Comparison of ENCODE assay signal across 10 cellular contexts in genomic region chr3:42701371-42702065, GRCh38. TPM values are rescaled to one million over a fixed set of nuclear protein-coding genes. Genes with fewer than 3 reads are reported as not detected.
DNase-seq lines count a peak whose midpoint lies in the region; ATAC-seq, FAIRE-seq and TF ChIP-seq lines count a peak whose summit lies in the region.
"Had no signal": no experiment of that assay in that cellular context is flagged by ENCODE, and none has a peak within 500 bp of the region (broad histone marks: within the 10 kb centered on the region; RNA-seq: fewer than 3 reads in every experiment).

No MANE protein-coding gene starts in this region.

- H2AFZ ChIP-seq in HepG2 (ENCODE audit: low read length): no peak overlapping the region

- TF ChIP-seq EP300 in HepG2 (IDR thresholded peaks at IDR 0.05; ENCODE audit: low read depth in 2 of 2, low read length in 2 of 2): no peak
- 0 out of 2 replicates have a peak, but pooled peaks have one; percentile 22 for TF ChIP-seq EP300 in HepG2 (CRISPR knock-in tag; IDR thresholded peaks at IDR 0.05; ENCODE audit: borderline replicate concordance)

- no peak overlapping the region for H3K27ac ChIP-seq in HepG2 (ENCODE audit: extremely low read length, insufficient read depth, low read length)

- CTCF ChIA-PET in WTC11 (lab: Charles Lee) (interaction anchor here (0.6 to 2.5 kb wide), 8 partner anchors 10 to 165 kb away, joined by 3 to 13 read pairs (median 4); no protein-coding TSS in a partner anchor), HepG2 (lab: Yijun Ruan, JAX; ENCODE audit: low intra/inter-chr PET ratio, low total read pairs) (no interaction called here)

- peaks cover 3 to 8% of the 10 kb centered on the region in 2 experiments; a peak in 2 of 5 replicates for H3K27me3 ChIP-seq in HepG2 (ENCODE audit: control insufficient read depth in 1 of 2, insufficient read depth in 2 of 2, low read length in 2 of 2)

- H3K4me2 ChIP-seq in HepG2 (ENCODE audit: low read depth, low read length): no peak overlapping the region

- no peaks in the 10 kb centered on the region for H4K20me1 ChIP-seq in HepG2 (ENCODE audit: insufficient read depth, low read length)

- no peak overlapping the region for H3K27ac Mint-ChIP-seq in WTC11
- H3K27ac Mint-ChIP-seq: activated naive CD4-positive, alpha-beta T cell treated with anti-CD3 and anti-CD28 coated beads, Interleukin-2, amount 50 U/mL, for 24 hours had no signal

- intact Hi-C loops in HepG2 (cut with micrococcal nuclease; ENCODE audit: unreplicated experiment): loop anchor here (1.0 kb wide), 1 partner anchor 21 kb away; no protein-coding TSS in a partner anchor

- no peaks in the 10 kb centered on the region for H3K27me3 Mint-ChIP-seq in WTC11 (ENCODE audit: low read depth)
- H3K27me3 Mint-ChIP-seq: activated naive CD4-positive, alpha-beta T cell treated with anti-CD3 and anti-CD28 coated beads, Interleukin-2, amount 50 U/mL, for 24 hours had no signal

- H3K36me3 ChIP-seq in HepG2 (replicated peaks in 1 of 2; ENCODE audit: control insufficient read depth in 1 of 2, insufficient read depth in 2 of 2, low read length in 2 of 2): no peaks in the 10 kb centered on the region

- DNase-seq in AG20443 (ENCODE audit: low spot score): peak; percentile 82
- peak; percentile 94 for DNase-seq in HuH-7.5 (ENCODE audit: low spot score)
- peak; percentile 82 for DNase-seq in WTC11 (ENCODE audit: low spot score)
- DNase-seq in cardiac fibroblast (ENCODE audit: low read depth in 2 of 2): peak; percentile 32 to 42
- DNase-seq in HepG2 (ENCODE audit: low spot score): peak; percentile 27
- DNase-seq in stimulated activated CD4-positive, alpha-beta T cell treated with anti-CD3 and anti-CD28 coated beads, TNF-alpha, amount 100 ng/mL, for 4 hours (ENCODE audit: low read depth in 3 of 3): peak in 2 of 3 experiments; percentile 7 to 20

- 28% methylated on average over 8 of the region's 15 CpGs for WGBS in HepG2 (ENCODE audit: low lambda C conversion rate)

- H3K9ac ChIP-seq in HepG2 (ENCODE audit: insufficient read depth, low read depth, low read length): no peak overlapping the region

- in situ Hi-C loops in HepG2 (cut with HindIII; ENCODE audit: extremely low pct_ligation_motif_present, low pct_unique_long_range_greater_than_20kb): no loop called here

- TF ChIP-seq CTCF in WTC11 (IDR thresholded peaks at IDR 0.05) (no peak), cardiac fibroblast (IDR thresholded peaks at IDR 0.05; ENCODE audit: low read depth, low read length) (no peak), HepG2 (CRISPR knock-in tag; IDR thresholded peaks at IDR 0.05) (no peak)

- no peak for FAIRE-seq in HepG2 (lab: Jason Lieb, UNC)
- FAIRE-seq: G401.6 had no signal

- TF ChIP-seq POLR2A in HepG2 (IDR thresholded peaks at IDR 0.05; ENCODE audit: insufficient read depth in 1 of 2, low read depth in 2 of 2, low read length in 2 of 2): no peak

- H3K9me3 Mint-ChIP-seq in WTC11: no peaks in the 10 kb centered on the region
- H3K9me3 Mint-ChIP-seq: activated naive CD4-positive, alpha-beta T cell treated with anti-CD3 and anti-CD28 coated beads, Interleukin-2, amount 50 U/mL, for 24 hours had no signal

- no peaks in the 10 kb centered on the region for H3K4me1 ChIP-seq in HepG2 (ENCODE audit: insufficient read depth, low read length)

- H3K79me2 ChIP-seq in HepG2 (ENCODE audit: insufficient read depth, low read length): no peaks in the 10 kb centered on the region

- no peaks in the 10 kb centered on the region for H3K9me3 ChIP-seq in HepG2 (ENCODE audit: low read length)

- POLR2A ChIA-PET in WTC11 (lab: Charles Lee): no interaction called here
- POLR2A ChIA-PET in HepG2 (lab: Yijun Ruan, JAX): interaction anchor here (0.8 kb wide), 1 partner anchor 13 kb away, joined by 3 read pairs; no protein-coding TSS in a partner anchor

- H3K4me3 ChIP-seq in cardiac fibroblast (replicated peaks in 1 of 2; ENCODE audit: low read depth in 2 of 2, low read length in 2 of 2) (no peak overlapping the region), HepG2 (replicated peaks in 1 of 3; ENCODE audit: insufficient read depth in 1 of 3, low read depth in 2 of 3, low read length in 3 of 3) (no peak overlapping the region)

- ATAC-seq in WTC11 (peak; percentile 93), HepG2 (peak; percentile 84), GM21360 (IDR thresholded peaks at IDR 0.05; ENCODE audit: unreplicated experiment) (no peak), HG03571 (IDR thresholded peaks at IDR 0.05; ENCODE audit: unreplicated experiment) (no peak)

- no peak overlapping the region for H3K4me3 Mint-ChIP-seq in WTC11
- H3K4me3 Mint-ChIP-seq: activated naive CD4-positive, alpha-beta T cell treated with anti-CD3 and anti-CD28 coated beads, Interleukin-2, amount 50 U/mL, for 24 hours had no signal

- no peaks in the 10 kb centered on the region for H3K36me3 Mint-ChIP-seq in WTC11
- H3K36me3 Mint-ChIP-seq: activated naive CD4-positive, alpha-beta T cell treated with anti-CD3 and anti-CD28 coated beads, Interleukin-2, amount 50 U/mL, for 24 hours had no signal

- TF ChIP-seq RAD21 in HepG2 (CRISPR knock-in tag; IDR thresholded peaks at IDR 0.05): no peak

- peaks cover 8% of the 10 kb centered on the region for H3K4me1 Mint-ChIP-seq in WTC11
- H3K4me1 Mint-ChIP-seq: activated naive CD4-positive, alpha-beta T cell treated with anti-CD3 and anti-CD28 coated beads, Interleukin-2, amount 50 U/mL, for 24 hours had no signal

- BruUV-seq in HepG2 (replicated peaks; lab: Mats Ljungman, UMichigan): no TSS peak

RNA-seq across cellular contexts. Expression of gene HHATL, which starts 1.1 kb away (rescaled TPM):
- total RNA-seq in WTC11 (2021): 0.21 to 0.92 TPM (median 0.60 TPM) in 3 replicates
- total RNA-seq in HepG2 (2016; rRNA removed; fragmentation: Illumina TruSeq; extraction: Trizol): not detected in 2 replicates
- not detected in 2 replicates for total RNA-seq in HepG2 (2016; cell fraction: cytosol; rRNA removed; fragmentation: Illumina TruSeq; extraction: Trizol; ENCODE audit: low read depth)
- not detected in 2 replicates for total RNA-seq in HepG2 (2016; cell fraction: insoluble cytoplasmic fraction; rRNA removed; fragmentation: Illumina TruSeq; extraction: Trizol)
- not detected in 2 replicates for total RNA-seq in HepG2 (2016; cell fraction: membrane; rRNA removed; fragmentation: Illumina TruSeq; extraction: Trizol)
- total RNA-seq in HepG2 (2016; cell fraction: nucleus; rRNA removed; fragmentation: Illumina TruSeq; extraction: Trizol): 0.62 TPM in 1 of 2 replicates, not detected in the other
- 0.04 and 0.26 TPM in 2 replicates for polyA plus RNA-seq in HepG2 (2011; rRNA removed)
- polyA plus RNA-seq in HepG2 (2011; cell fraction: cytosol; rRNA removed): 0.08 TPM in 2 replicates
- 0.74 and 1.2 TPM in 2 replicates for polyA plus RNA-seq in HepG2 (2011; cell fraction: nucleus; rRNA removed)
- not detected in 2 replicates for polyA plus RNA-seq in HepG2 (2012)
- polyA plus RNA-seq in HepG2 (2016; cell fraction: cytosol; fragmentation: Illumina TruSeq; extraction: Trizol; ENCODE audit: low read depth): not detected in 2 replicates
- not detected in 2 replicates for polyA plus RNA-seq in HepG2 (2016; cell fraction: insoluble cytoplasmic fraction; fragmentation: Illumina TruSeq; extraction: Trizol; ENCODE audit: low read depth)
- polyA plus RNA-seq in HepG2 (2016; cell fraction: membrane; fragmentation: Illumina TruSeq; extraction: Trizol; ENCODE audit: low read depth): not detected in 2 replicates
- polyA plus RNA-seq in HepG2 (2016; cell fraction: nucleus; fragmentation: Illumina TruSeq; extraction: Trizol; ENCODE audit: insufficient read depth, low read depth): not detected in 2 replicates
- polyA minus RNA-seq in HepG2 (2011; rRNA and poly(A)+ RNA removed; ENCODE audit: low replicate concordance): not detected in 2 replicates
- not detected in 2 replicates for polyA minus RNA-seq in HepG2 (2011; cell fraction: cytosol; rRNA and poly(A)+ RNA removed)
- polyA minus RNA-seq in HepG2 (2011; cell fraction: nucleus; rRNA and poly(A)+ RNA removed): 0.62 TPM in 1 of 2 replicates, not detected in the other

RNA-seq across cellular contexts. Expression of gene KLHL40, which starts 16.2 kb away (rescaled TPM):
- total RNA-seq in WTC11 (2021) (not detected in 3 replicates), HepG2 (2016; rRNA removed; fragmentation: Illumina TruSeq; extraction: Trizol) (not detected in 2 replicates)
- total RNA-seq in HepG2 (2016; cell fraction: cytosol; rRNA removed; fragmentation: Illumina TruSeq; extraction: Trizol; ENCODE audit: low read depth): not detected in 2 replicates
- total RNA-seq in HepG2 (2016; cell fraction: insoluble cytoplasmic fraction; rRNA removed; fragmentation: Illumina TruSeq; extraction: Trizol): not detected in 2 replicates
- total RNA-seq in HepG2 (2016; cell fraction: membrane; rRNA removed; fragmentation: Illumina TruSeq; extraction: Trizol): not detected in 2 replicates
- not detected in 2 replicates for total RNA-seq in HepG2 (2016; cell fraction: nucleus; rRNA removed; fragmentation: Illumina TruSeq; extraction: Trizol)
- not detected in 2 replicates for polyA plus RNA-seq in HepG2 (2011; rRNA removed)
- polyA plus RNA-seq in HepG2 (2011; cell fraction: cytosol; rRNA removed): not detected in 2 replicates
- not detected in 2 replicates for polyA plus RNA-seq in HepG2 (2011; cell fraction: nucleus; rRNA removed)
- not detected in 2 replicates for polyA plus RNA-seq in HepG2 (2012)
- polyA plus RNA-seq in HepG2 (2016; cell fraction: cytosol; fragmentation: Illumina TruSeq; extraction: Trizol; ENCODE audit: low read depth): not detected in 2 replicates
- not detected in 2 replicates for polyA plus RNA-seq in HepG2 (2016; cell fraction: insoluble cytoplasmic fraction; fragmentation: Illumina TruSeq; extraction: Trizol; ENCODE audit: low read depth)
- polyA plus RNA-seq in HepG2 (2016; cell fraction: membrane; fragmentation: Illumina TruSeq; extraction: Trizol; ENCODE audit: low read depth): not detected in 2 replicates
- polyA plus RNA-seq in HepG2 (2016; cell fraction: nucleus; fragmentation: Illumina TruSeq; extraction: Trizol; ENCODE audit: insufficient read depth, low read depth): not detected in 2 replicates
- polyA minus RNA-seq in HepG2 (2011; rRNA and poly(A)+ RNA removed; ENCODE audit: low replicate concordance): 0.12 TPM in 1 of 2 replicates, not detected in the other
- polyA minus RNA-seq in HepG2 (2011; cell fraction: cytosol; rRNA and poly(A)+ RNA removed): not detected in 2 replicates
- polyA minus RNA-seq in HepG2 (2011; cell fraction: nucleus; rRNA and poly(A)+ RNA removed): not detected in 2 replicates

RNA-seq across cellular contexts. Expression of gene ZBTB47, which starts 48.0 kb away (rescaled TPM):
- total RNA-seq in WTC11 (2021) (5.2 to 5.9 TPM (median 5.6 TPM) in 3 replicates), HepG2 (2016; rRNA removed; fragmentation: Illumina TruSeq; extraction: Trizol) (1.4 and 3.1 TPM in 2 replicates)
- 0.20 and 0.44 TPM in 2 replicates for total RNA-seq in HepG2 (2016; cell fraction: cytosol; rRNA removed; fragmentation: Illumina TruSeq; extraction: Trizol; ENCODE audit: low read depth)
- 1.4 and 3.1 TPM in 2 replicates for total RNA-seq in HepG2 (2016; cell fraction: insoluble cytoplasmic fraction; rRNA removed; fragmentation: Illumina TruSeq; extraction: Trizol)
- 1.5 and 1.6 TPM in 2 replicates for total RNA-seq in HepG2 (2016; cell fraction: membrane; rRNA removed; fragmentation: Illumina TruSeq; extraction: Trizol)
- total RNA-seq in HepG2 (2016; cell fraction: nucleus; rRNA removed; fragmentation: Illumina TruSeq; extraction: Trizol): 2.9 and 3.4 TPM in 2 replicates
- 1.5 and 2.4 TPM in 2 replicates for polyA plus RNA-seq in HepG2 (2011; rRNA removed)
- 1.3 and 1.5 TPM in 2 replicates for polyA plus RNA-seq in HepG2 (2011; cell fraction: cytosol; rRNA removed)
- 5.0 and 5.4 TPM in 2 replicates for polyA plus RNA-seq in HepG2 (2011; cell fraction: nucleus; rRNA removed)
- 1.1 and 1.5 TPM in 2 replicates for polyA plus RNA-seq in HepG2 (2012)
- 0.19 and 0.20 TPM in 2 replicates for polyA plus RNA-seq in HepG2 (2016; cell fraction: cytosol; fragmentation: Illumina TruSeq; extraction: Trizol; ENCODE audit: low read depth)
- 1.4 and 1.5 TPM in 2 replicates for polyA plus RNA-seq in HepG2 (2016; cell fraction: insoluble cytoplasmic fraction; fragmentation: Illumina TruSeq; extraction: Trizol; ENCODE audit: low read depth)
- polyA plus RNA-seq in HepG2 (2016; cell fraction: membrane; fragmentation: Illumina TruSeq; extraction: Trizol; ENCODE audit: low read depth): 0.82 and 1.3 TPM in 2 replicates
- 2.3 and 3.8 TPM in 2 replicates for polyA plus RNA-seq in HepG2 (2016; cell fraction: nucleus; fragmentation: Illumina TruSeq; extraction: Trizol; ENCODE audit: insufficient read depth, low read depth)
- 7.3 and 12.7 TPM in 2 replicates for polyA minus RNA-seq in HepG2 (2011; rRNA and poly(A)+ RNA removed; ENCODE audit: low replicate concordance)
- 1.7 and 1.8 TPM in 2 replicates for polyA minus RNA-seq in HepG2 (2011; cell fraction: cytosol; rRNA and poly(A)+ RNA removed)
- 4.7 and 5.2 TPM in 2 replicates for polyA minus RNA-seq in HepG2 (2011; cell fraction: nucleus; rRNA and poly(A)+ RNA removed)

Comparison
In these comparisons a context has a peak if more than half of its experiments do, and no peak if none do; other contexts are left out.
1. DNase-seq: peak in every context shown above with its lines; median percentile 94 in HuH-7.5; 82 in AG20443; 82 in WTC11; 37 in cardiac fibroblast; 27 in HepG2; 14 in stimulated activated CD4-positive, alpha-beta T cell treated with anti-CD3 and anti-CD28 coated beads, TNF-alpha, amount 100 ng/mL, for 4 hours.
2. ATAC-seq: peak in WTC11 (single experiment) and HepG2 (single experiment); none in GM21360 (single experiment) and HG03571 (single experiment).